8 cellular contexts compared by ENCODE assay signal in the genomic region with DNA sequence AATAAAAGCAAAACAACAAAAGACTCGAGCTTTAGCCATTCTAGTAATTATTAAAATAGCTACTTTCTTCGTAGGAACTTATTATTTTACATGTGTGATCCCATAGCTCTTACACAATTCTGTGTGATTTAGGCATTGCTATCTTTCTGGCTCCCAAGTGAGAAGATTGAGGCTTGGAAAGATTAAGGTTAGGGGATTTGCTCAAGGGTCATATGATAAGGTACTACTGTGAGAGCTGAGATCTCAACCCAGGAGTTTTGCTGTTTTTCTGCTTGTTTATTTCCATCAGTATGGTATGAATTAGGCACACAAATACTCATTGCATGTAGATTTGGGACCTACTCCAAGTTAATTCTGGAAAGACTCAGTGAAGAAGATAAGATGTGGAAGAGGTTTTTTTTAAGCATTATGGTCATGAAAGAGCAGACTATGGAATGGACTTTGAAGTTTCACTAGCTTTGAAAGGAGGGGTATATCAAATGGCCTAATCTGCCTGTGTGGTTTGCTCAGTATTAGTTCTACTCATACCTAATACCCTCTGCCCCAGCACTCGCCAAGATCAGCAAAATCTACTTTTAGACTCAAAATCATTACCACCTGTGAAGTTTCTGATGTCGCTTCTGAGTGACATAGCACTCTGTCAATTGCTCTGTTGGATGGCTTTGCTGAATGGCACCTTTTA. TPM values are rescaled to one million over a fixed set of nuclear protein-coding genes. Genes with fewer than 3 reads are reported as not detected.
DNase-seq lines count a peak whose midpoint lies in the region; ATAC-seq and TF ChIP-seq lines count a peak whose summit lies in the region.

No MANE protein-coding gene starts in this region.

- H3K4me3 ChIP-seq in GM23338: no peak overlapping the region

- no peaks in the 10 kb centered on the region for H3K27me3 ChIP-seq in GM23338 (ENCODE audit: insufficient read depth)

- TF ChIP-seq CTCF in omental fat pad (IDR thresholded peaks at IDR 0.05) (no peak), GM23338 (conservative IDR thresholded peaks at IDR 0.05; ENCODE audit: low read depth in 2 of 2) (no peak)

- no peak overlapping the region for H2AFZ ChIP-seq in GM23338

- peaks cover 6% of the 10 kb centered on the region for H3K36me3 Mint-ChIP-seq in activated CD4-positive, alpha-beta memory T cell treated with anti-CD3 and anti-CD28 coated beads for 36 hours
- H3K36me3 Mint-ChIP-seq in GM23338 (ENCODE audit: low read depth): no peaks in the 10 kb centered on the region

- H3K4me1 Mint-ChIP-seq in activated CD4-positive, alpha-beta memory T cell treated with anti-CD3 and anti-CD28 coated beads for 36 hours (ENCODE audit: low read depth): peaks cover 75% of the 10 kb centered on the region
- H3K4me1 Mint-ChIP-seq in GM23338: peaks cover 45% of the 10 kb centered on the region

- intact Hi-C loops in activated CD4-positive, alpha-beta memory T cell treated with anti-CD3 and anti-CD28 coated beads for 36 hours (cut with micrococcal nuclease): loop anchor here (1.0 to 2.0 kb wide), 2 partner anchors 10 to 38 kb away; no protein-coding TSS in a partner anchor

- H3K9me3 Mint-ChIP-seq in activated CD4-positive, alpha-beta memory T cell treated with anti-CD3 and anti-CD28 coated beads for 36 hours: no peaks in the 10 kb centered on the region
- H3K9me3 Mint-ChIP-seq in GM23338: no peaks in the 10 kb centered on the region

- peak overlapping the region; percentile 50 for H3K4me3 Mint-ChIP-seq in activated CD4-positive, alpha-beta memory T cell treated with anti-CD3 and anti-CD28 coated beads for 36 hours
- no peak overlapping the region for H3K4me3 Mint-ChIP-seq in GM23338

- no peak overlapping the region for H3K27ac ChIP-seq in GM23338 (ENCODE audit: low read depth)

- peak; percentile 82 for ATAC-seq in GM18909 (IDR thresholded peaks at IDR 0.05; ENCODE audit: poor library complexity, unreplicated experiment)
- peak; percentile 47 for ATAC-seq in HG02840 (IDR thresholded peaks at IDR 0.05; ENCODE audit: low FRiP score, unreplicated experiment)
- ATAC-seq in omental fat pad (ENCODE audit: low FRiP score): peak; percentile 37
- no peak for ATAC-seq in GM23338

- no peak for DNase-seq in activated CD4-positive, alpha-beta memory T cell treated with anti-CD3 and anti-CD28 coated beads for 36 hours
- DNase-seq in omental fat pad (ENCODE audit: low spot score) (no peak), GM23338 (ENCODE audit: low spot score) (no peak), pons (ENCODE audit: low spot score) (no peak), NCI-H2171 (lab: John Stamatoyannopoulos, UW) (no peak), middle frontal gyrus (ENCODE audit: extremely low spot score, low spot score) (no peak)

- H4K20me1 ChIP-seq in GM23338 (replicated peaks; ENCODE audit: insufficient read depth): no peaks in the 10 kb centered on the region

- no peaks in the 10 kb centered on the region for H3F3A ChIP-seq in GM23338 (replicated peaks; ENCODE audit: low read depth)

- no peaks in the 10 kb centered on the region for H3K36me3 ChIP-seq in GM23338 (ENCODE audit: insufficient read depth)

- peaks cover 95% of the 10 kb centered on the region for H3K79me2 ChIP-seq in GM23338 (replicated peaks; ENCODE audit: insufficient read depth)

- H3K4me2 ChIP-seq in GM23338: no peak overlapping the region

- POLR2A ChIA-PET in activated CD4-positive, alpha-beta memory T cell treated with anti-CD3 and anti-CD28 coated beads for 36 hours (lab: Charles Lee): interaction anchor here (1.0 to 9.2 kb wide), 9 partner anchors 9 to 83 kb away, joined by 3 to 109 read pairs (median 4); partner anchors contain the start of gene MBNL1

- H3K27me3 Mint-ChIP-seq in activated CD4-positive, alpha-beta memory T cell treated with anti-CD3 and anti-CD28 coated beads for 36 hours: no peaks in the 10 kb centered on the region
- H3K27me3 Mint-ChIP-seq in GM23338 (ENCODE audit: insufficient read depth, low read depth, poor library complexity): peaks cover 1% of the 10 kb centered on the region

- peak overlapping the region; percentile 70 for H3K27ac Mint-ChIP-seq in activated CD4-positive, alpha-beta memory T cell treated with anti-CD3 and anti-CD28 coated beads for 36 hours
- H3K27ac Mint-ChIP-seq in GM23338: no peak overlapping the region

- peaks cover 17% of the 10 kb centered on the region for H3K4me1 ChIP-seq in GM23338 (ENCODE audit: insufficient read depth)

- no peaks in the 10 kb centered on the region for H3K9me2 ChIP-seq in GM23338 (ENCODE audit: insufficient read depth)

- CTCF ChIA-PET in activated CD4-positive, alpha-beta memory T cell treated with anti-CD3 and anti-CD28 coated beads for 36 hours (lab: Charles Lee): interaction anchor here (0.7 to 2.1 kb wide), 7 partner anchors 13 to 209 kb away, joined by 3 to 7 read pairs (median 3); partner anchors contain the start of gene MBNL1

TF ChIP-seq in GM23338, 12 proteins besides CTCF, POLR2A, EP300 and RAD21:
- TF ChIP-seq CREB1 (CRISPR knock-in tag; IDR thresholded peaks at IDR 0.05; ENCODE audit: low read depth) (no peak), NANOG (IDR thresholded peaks at IDR 0.05; ENCODE audit: borderline replicate concordance) (no peak), EZH2 (IDR thresholded peaks at IDR 0.05; ENCODE audit: low read depth, unreplicated experiment) (no peak), STAT1 (IDR thresholded peaks at IDR 0.05; ENCODE audit: unreplicated experiment) (no peak), JUNB (IDR thresholded peaks at IDR 0.05; ENCODE audit: unreplicated experiment) (no peak)
- TF ChIP-seq, protein P1, sequence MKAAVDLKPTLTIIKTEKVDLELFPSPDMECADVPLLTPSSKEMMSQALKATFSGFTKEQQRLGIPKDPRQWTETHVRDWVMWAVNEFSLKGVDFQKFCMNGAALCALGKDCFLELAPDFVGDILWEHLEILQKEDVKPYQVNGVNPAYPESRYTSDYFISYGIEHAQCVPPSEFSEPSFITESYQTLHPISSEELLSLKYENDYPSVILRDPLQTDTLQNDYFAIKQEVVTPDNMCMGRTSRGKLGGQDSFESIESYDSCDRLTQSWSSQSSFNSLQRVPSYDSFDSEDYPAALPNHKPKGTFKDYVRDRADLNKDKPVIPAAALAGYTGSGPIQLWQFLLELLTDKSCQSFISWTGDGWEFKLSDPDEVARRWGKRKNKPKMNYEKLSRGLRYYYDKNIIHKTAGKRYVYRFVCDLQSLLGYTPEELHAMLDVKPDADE (IDR thresholded peaks at IDR 0.05): no peak
TF ChIP-seq in GM23338: peak in this region for 0.

RNA-seq across cellular contexts. Expression of gene MBNL1, which starts 12.4 kb away (rescaled TPM):
- total RNA-seq in activated CD4-positive, alpha-beta memory T cell treated with anti-CD3 and anti-CD28 coated beads for 36 hours: 100 to 1,000 TPM; 290 to 302 TPM
- total RNA-seq in omental fat pad: 100 to 1,000 TPM; 346 to 530 (median 397) TPM
- total RNA-seq in GM23338 (2014; rRNA removed; shearing (Covaris generic)): 15.7 and 23.2 TPM in 2 replicates
- 8.4 and 9.4 TPM in 2 replicates for polyA plus RNA-seq in GM23338 (2016; fragmentation: Nextera tagmentation; extraction: Ambion mirVana)

Comparison
In these comparisons a context has a peak if more than half of its experiments do, and no peak if none do; other contexts are left out.
1. RNA of gene MBNL1, which starts 12.4 kb away (total RNA-seq): 346 to 530 TPM in omental fat pad and 290 to 302 TPM in activated CD4-positive, alpha-beta memory T cell treated with anti-CD3 and anti-CD28 coated beads for 36 hours; 15.7 to 23.2 TPM in GM23338; every median in the first group is over 10 times any median in the second.